9 cellular contexts compared by ENCODE assay signal in the genomic region with DNA sequence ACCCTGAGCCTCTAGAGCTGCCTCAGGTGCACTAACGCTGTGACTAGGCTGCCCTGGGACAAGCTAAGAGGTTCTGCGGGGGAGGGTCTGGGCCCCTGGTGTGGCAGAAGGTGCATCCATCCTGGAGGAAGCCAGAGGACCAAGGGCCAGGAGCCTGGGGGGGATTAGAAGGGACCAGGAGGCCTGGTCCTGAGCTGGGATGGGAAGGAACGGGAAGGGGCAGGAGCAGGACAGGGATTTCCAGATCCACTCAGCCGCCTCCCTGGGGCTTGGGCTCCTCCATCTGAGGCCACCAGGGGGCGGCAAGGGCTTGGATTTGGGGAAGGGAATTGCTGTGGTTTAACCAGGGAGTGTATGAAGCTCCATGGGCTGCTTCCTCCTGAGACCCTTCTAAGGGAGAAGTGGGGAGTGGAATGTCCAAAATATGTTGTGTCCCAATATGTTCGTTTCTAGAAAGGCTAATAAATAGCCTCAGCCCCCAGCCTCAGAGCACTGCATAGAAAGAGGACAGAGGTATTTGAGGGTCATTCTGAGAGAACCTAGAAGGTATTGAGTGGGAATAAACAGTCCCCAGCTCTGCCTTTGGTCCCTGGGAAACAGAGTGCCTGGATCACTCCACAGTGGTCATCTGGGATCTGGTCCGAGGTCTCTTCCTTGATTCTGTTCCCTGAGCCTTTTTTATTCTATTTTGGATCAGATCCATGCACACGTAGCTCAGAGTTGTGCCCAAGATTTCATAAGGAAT. TPM values are rescaled to one million over a fixed set of nuclear protein-coding genes. Genes with fewer than 3 reads are reported as not detected.
DNase-seq lines count a peak whose midpoint lies in the region; ATAC-seq, FAIRE-seq and TF ChIP-seq lines count a peak whose summit lies in the region.
"Had no signal": no experiment of that assay in that cellular context is flagged by ENCODE, and none has a peak within 500 bp of the region (broad histone marks: within the 10 kb centered on the region; RNA-seq: fewer than 3 reads in every experiment).

No MANE protein-coding gene starts in this region.

- H2AFZ ChIP-seq in K562 (ENCODE audit: low read depth, low read length), result 0 out of 2 replicates have a peak overlapping the region, but pooled peaks have one; percentile 11

- intact Hi-C loops in K562 (cut with micrococcal nuclease), result loop anchor here (1.0 to 5.0 kb wide), 3 partner anchors 17 to 369 kb away; a partner anchor contains a TSS

- BruUV-seq in K562 (replicated peaks; lab: Mats Ljungman, UMichigan), result no TSS peak

- peak in 1 of 2 experiments; percentile 89; a peak in 2 of 4 replicates for TF ChIP-seq RAD21 in K562 (CRISPR knock-in tag; conservative IDR thresholded peaks at IDR 0.05 in 1 of 2, IDR thresholded peaks at IDR 0.05 in 1 of 2)

- H3K27ac ChIP-seq in K562 (ENCODE audit: extremely low read depth, low read depth, low read length) (no peak overlapping the region), thoracic aorta (no peak overlapping the region)

- WGBS in K562 (ENCODE audit: insufficient coverage, low coverage, missing lambda C conversion rate), result 6% methylated on average over 8 of the region's 8 CpGs

- TF ChIP-seq CTCF in K562 (IDR thresholded peaks at IDR 0.05 in 2 of 3, conservative IDR thresholded peaks at IDR 0.05 in 1 of 3; ENCODE audit: insufficient read depth in 2 of 3, low read depth in 1 of 3, low read length in 3 of 3), result peak in 1 of 3 experiments; percentile 99; a peak in 2 of 6 replicates
- TF ChIP-seq CTCF in thoracic aorta (IDR thresholded peaks at IDR 0.05), result peak; percentile 30

- no peaks in the 10 kb centered on the region for H3K79me2 ChIP-seq in K562 (ENCODE audit: control insufficient read depth, insufficient read depth, low read length)

- H3K9me3 ChIP-seq in K562 (replicated peaks; ENCODE audit: control insufficient read depth, insufficient read depth, low read depth, low read length) (no peaks in the 10 kb centered on the region), thoracic aorta (no peaks in the 10 kb centered on the region)

- no peak overlapping the region for H3K4me2 ChIP-seq in K562 (ENCODE audit: insufficient read depth, low read length)

- TF ChIP-seq EP300 in K562 (IDR thresholded peaks at IDR 0.05; ENCODE audit: low read length), result peak; percentile 75

- H3K27me3 ChIP-seq in K562 (ENCODE audit: control insufficient read depth in 2 of 2, insufficient read depth in 2 of 2, low read length in 2 of 2), result peaks cover 48 to 60% of the 10 kb centered on the region in 2 experiments
- H3K27me3 ChIP-seq in thoracic aorta (replicated peaks; ENCODE audit: insufficient read depth), result no peaks in the 10 kb centered on the region

- ATAC-seq in K562, result peak; percentile 96
- ATAC-seq in thoracic aorta (ENCODE audit: insufficient number of reproducible peaks, low FRiP score, low read depth), result no peak
- ATAC-seq in HG03045 (IDR thresholded peaks at IDR 0.05; ENCODE audit: unreplicated experiment), result no peak
- no peak for ATAC-seq in HG03280 (IDR thresholded peaks at IDR 0.05; ENCODE audit: unreplicated experiment)

- H3K4me3 ChIP-seq in K562, result no peak overlapping the region
- no peak overlapping the region for H3K4me3 ChIP-seq in thoracic aorta

- no peaks in the 10 kb centered on the region for H3K9me1 ChIP-seq in K562 (ENCODE audit: control insufficient read depth, insufficient read depth, low read length)

- FAIRE-seq in K562 (lab: Jason Lieb, UNC), result peak; percentile 84
- FAIRE-seq: islet of Langerhans had no signal

- in situ Hi-C loops in K562 (cut with MboI), result no loop called here

- H3K36me3 ChIP-seq in K562 (ENCODE audit: control insufficient read depth, insufficient read depth, low read length) (no peaks in the 10 kb centered on the region), thoracic aorta (no peaks in the 10 kb centered on the region)

- CTCF ChIA-PET in K562 (lab: Yijun Ruan, JAX; ENCODE audit: low intra/inter-chr PET ratio), result interaction anchor here (0.6 to 6.0 kb wide), 20 partner anchors 8 to 380 kb away, joined by 3 to 58 read pairs (median 4); a partner anchor contains a TSS

- TF ChIP-seq POLR2A in K562 (conservative IDR thresholded peaks at IDR 0.05), result no peak

- peak overlapping the region in 1 of 2 experiments; percentile 49; a peak in 2 of 4 replicates for H3K9ac ChIP-seq in K562 (ENCODE audit: insufficient read depth in 1 of 2, low read depth in 2 of 2, low read length in 2 of 2)

- H3K4me1 ChIP-seq in K562 (replicated peaks in 1 of 2; ENCODE audit: control insufficient read depth in 2 of 2, insufficient read depth in 2 of 2, low read length in 2 of 2), result peaks cover 0 to 14% of the 10 kb centered on the region in 2 experiments; a peak in 3 of 5 replicates
- H3K4me1 ChIP-seq in thoracic aorta (ENCODE audit: control insufficient read depth in 1 of 2, low read depth in 2 of 2), result no peaks in the 10 kb centered on the region

- H4K20me1 ChIP-seq in K562 (replicated peaks; ENCODE audit: control insufficient read depth, insufficient read depth, low read length), result 0 out of 2 replicates have a peak, but pooled peaks cover 8% of the 10 kb centered on the region

- POLR2A ChIA-PET in K562 (lab: Yijun Ruan, JAX), result interaction anchor here (0.6 to 4.2 kb wide), 37 partner anchors 10 to 572 kb away, joined by 3 to 74 read pairs (median 4); a partner anchor contains a TSS

- DNase-seq in D341Med (ENCODE audit: low spot score) (peak; percentile 86), HK-2 (ENCODE audit: unreplicated experiment) (peak; percentile 54), RPMI8226 (peak; percentile 10), K562 (ENCODE audit: extremely low read depth in 1 of 4, low spot score in 3 of 4) (peak; percentile 96 to 98 (median 97)), kidney glomerular epithelial cell (lab: John Stamatoyannopoulos, UW) (peak; percentile 20), thoracic aorta (ENCODE audit: low spot score) (no peak)

RNA-seq across cellular contexts. Expression of a gene that starts 17.4 kb away (rescaled TPM):
- 1,035 and 1,246 TPM in 2 replicates for total RNA-seq in K562 (2011; cell fraction: chromatin; rRNA removed; ENCODE audit: low replicate concordance)
- total RNA-seq in K562 (2011; cell fraction: nucleolus; rRNA removed), result 1,013 and 1,088 TPM in 2 replicates
- 943 and 1,014 TPM in 2 replicates for total RNA-seq in K562 (2011; cell fraction: nucleoplasm; rRNA removed)
- 968 and 1,107 TPM in 2 replicates for total RNA-seq in K562 (2014; rRNA removed)
- 993 and 1,024 TPM in 2 replicates for total RNA-seq in K562 (2014; rRNA removed; fragmentation: Illumina TruSeq; extraction: Trizol)
- total RNA-seq in K562 (2015; rRNA removed; fragmentation: Illumina TruSeq; extraction: Trizol), result 1,048 and 1,089 TPM in 2 replicates
- total RNA-seq in K562 (2021), result 1,138 and 1,201 TPM in 2 replicates
- 2,141 and 2,474 TPM in 2 replicates for polyA plus RNA-seq in K562 (2011; rRNA removed)
- 2,488 and 2,726 TPM in 2 replicates for polyA plus RNA-seq in K562 (2011; cell fraction: cytosol; rRNA removed)
- polyA plus RNA-seq in K562 (2011; cell fraction: nucleus; rRNA removed), result 3,679 and 4,057 TPM in 2 replicates
- 1,108 and 1,453 TPM in 2 replicates for polyA plus RNA-seq in K562 (2012)
- 1,536 and 1,589 TPM in 2 replicates for polyA plus RNA-seq in K562 (2014; fragmentation: Illumina TruSeq; extraction: Trizol)
- polyA plus RNA-seq in K562 (2014; fragmentation: Nextera tagmentation; extraction: Ambion mirVana), result 1,000 to 10,000 TPM in 1 of 2 experiments, 100 to 1,000 TPM in 1; 662 to 1,142 TPM
- polyA plus RNA-seq in K562 (2014; rRNA removed), result 1,519 and 1,644 TPM in 2 replicates
- polyA minus RNA-seq in K562 (2011; rRNA and poly(A)+ RNA removed), result 1,022 and 1,144 TPM in 2 replicates
- 512 and 653 TPM in 2 replicates for polyA minus RNA-seq in K562 (2011; cell fraction: cytosol; rRNA and poly(A)+ RNA removed)
- polyA minus RNA-seq in K562 (2011; cell fraction: nucleus; rRNA and poly(A)+ RNA removed), result 275 and 419 TPM in 2 replicates
- not detected for total RNA-seq in thoracic aorta

RNA-seq across cellular contexts. Expression of a gene that starts 56.3 kb away (rescaled TPM):
- total RNA-seq in K562 (2011; cell fraction: chromatin; rRNA removed; ENCODE audit: low replicate concordance), result 19.9 and 41.5 TPM in 2 replicates
- total RNA-seq in K562 (2011; cell fraction: nucleolus; rRNA removed), result 18.2 and 19.2 TPM in 2 replicates
- total RNA-seq in K562 (2011; cell fraction: nucleoplasm; rRNA removed), result 14.1 and 20.2 TPM in 2 replicates
- total RNA-seq in K562 (2014; rRNA removed), result 19.0 and 19.8 TPM in 2 replicates
- total RNA-seq in K562 (2014; rRNA removed; fragmentation: Illumina TruSeq; extraction: Trizol), result 36.3 and 37.4 TPM in 2 replicates
- 35.8 and 38.2 TPM in 2 replicates for total RNA-seq in K562 (2015; rRNA removed; fragmentation: Illumina TruSeq; extraction: Trizol)
- 23.4 and 24.4 TPM in 2 replicates for total RNA-seq in K562 (2021)
- 20.8 and 23.4 TPM in 2 replicates for polyA plus RNA-seq in K562 (2011; rRNA removed)
- polyA plus RNA-seq in K562 (2011; cell fraction: cytosol; rRNA removed), result 5.9 and 10.8 TPM in 2 replicates
- polyA plus RNA-seq in K562 (2011; cell fraction: nucleus; rRNA removed), result 9.1 and 16.6 TPM in 2 replicates
- 18.8 and 30.8 TPM in 2 replicates for polyA plus RNA-seq in K562 (2012)
- 33.4 and 40.8 TPM in 2 replicates for polyA plus RNA-seq in K562 (2014; fragmentation: Illumina TruSeq; extraction: Trizol)
- polyA plus RNA-seq in K562 (2014; fragmentation: Nextera tagmentation; extraction: Ambion mirVana), result 10 to 100 TPM; 28.6 to 38.6 TPM
- 21.8 and 23.6 TPM in 2 replicates for polyA plus RNA-seq in K562 (2014; rRNA removed)
- 24.3 and 38.9 TPM in 2 replicates for polyA minus RNA-seq in K562 (2011; rRNA and poly(A)+ RNA removed)
- 8.9 and 9.6 TPM in 2 replicates for polyA minus RNA-seq in K562 (2011; cell fraction: cytosol; rRNA and poly(A)+ RNA removed)
- polyA minus RNA-seq in K562 (2011; cell fraction: nucleus; rRNA and poly(A)+ RNA removed), result 8.9 and 22.7 TPM in 2 replicates
- not detected for total RNA-seq in thoracic aorta

Comparison
In these comparisons a context has a peak if more than half of its experiments do, and no peak if none do; other contexts are left out.
1. RNA of a gene that starts 17.4 kb away (total RNA-seq): 943 to 1,246 TPM in K562; not detected in thoracic aorta; every median in the first group is over 100 times any median in the second.
2. RNA of a gene that starts 56.3 kb away (total RNA-seq): 14.1 to 41.5 TPM in K562; not detected in thoracic aorta; every median in the first group is over 10 times any median in the second.